ENCODE assay signal across 26 cellular contexts in genomic region chr5:154732212-154732611, GRCh38. TPM values are rescaled to one million over a fixed set of nuclear protein-coding genes. Genes with fewer than 3 reads are reported as not detected.
A peak's percentile ranks its signal among the peaks of the same experiment; 100 is the strongest.
DNase-seq lines count a peak whose midpoint lies in the region; ATAC-seq and TF ChIP-seq lines count a peak whose summit lies in the region.
"Had no signal": no experiment of that assay in that cellular context is flagged by ENCODE, and none has a peak within 500 bp of the region (broad histone marks: within the 10 kb centered on the region; RNA-seq: fewer than 3 reads in every experiment).

No MANE protein-coding gene starts in this region.

- DNase-seq in DMS 273 (lab: John Stamatoyannopoulos, UW; ENCODE audit: unreplicated experiment) (peak; percentile 18), DMS 273 treated with DMSO at 0.1 percent for 48 hours (lab: John Stamatoyannopoulos, UW) (no peak), RWPE2 (ENCODE audit: low spot score) (no peak), foreskin keratinocyte (no peak), prostate gland (ENCODE audit: low spot score) (no peak), NCI-H510A (lab: John Stamatoyannopoulos, UW) (no peak)
- DNase-seq: ACHN; BE2C; CD8-positive, alpha-beta memory T cell; DMS153; KG1; MG63; NCI-H1048; NCI-H1417 treated with DMSO at 0.1 percent for 48 hours; NCI-H187; NCI-H2171 treated with DMSO at 0.1 percent for 48 hours; NCI-H446; NCI-H526; NCI-H82; NK-92 treated with Interleukin-12 subunit alpha and Interleukin-12 subunit beta, amount 100 ng/mL, for 24 hours; SIG-M5; T-helper 2 cell had no signal

- no peaks in the 10 kb centered on the region for H3K27me3 ChIP-seq in RWPE2 (ENCODE audit: insufficient read depth, poor library complexity, severe bottlenecking)
- H3K27me3 ChIP-seq in foreskin keratinocyte, result no peaks in the 10 kb centered on the region
- H3K27me3 ChIP-seq in prostate gland (replicated peaks; ENCODE audit: insufficient read depth), result no peaks in the 10 kb centered on the region
- H3K27me3 ChIP-seq: BE2C, MG63 had no signal

- TF ChIP-seq CTCF in RWPE2 (IDR thresholded peaks at IDR 0.05; ENCODE audit: poor library complexity, severe bottlenecking) (no peak), foreskin keratinocyte (conservative IDR thresholded peaks at IDR 0.05) (no peak), prostate gland (IDR thresholded peaks at IDR 0.05) (no peak)

- no peak for TF ChIP-seq POLR2A in prostate gland (IDR thresholded peaks at IDR 0.05)

- H3K36me3 ChIP-seq in RWPE2 (ENCODE audit: low read depth) (no peaks in the 10 kb centered on the region), prostate gland (no peaks in the 10 kb centered on the region)
- H3K36me3 ChIP-seq: BE2C, MG63 had no signal

- WGBS in prostate gland, result 97% methylated on average over 1 of the region's 1 CpG

- H3K27ac ChIP-seq in RWPE2 (ENCODE audit: poor library complexity, severe bottlenecking), result no peak overlapping the region
- H3K27ac ChIP-seq in foreskin keratinocyte, result no peak overlapping the region
- no peak overlapping the region for H3K27ac ChIP-seq in prostate gland
- H3K27ac ChIP-seq: 22Rv1, SK-N-MC had no signal

- H3K4me1 ChIP-seq in RWPE2 (ENCODE audit: insufficient read depth, poor library complexity, severe bottlenecking), result no peaks in the 10 kb centered on the region
- no peaks in the 10 kb centered on the region for H3K4me1 ChIP-seq in foreskin keratinocyte
- no peaks in the 10 kb centered on the region for H3K4me1 ChIP-seq in prostate gland (replicated peaks)
- H3K4me1 ChIP-seq: BE2C had no signal

- peaks cover 4% of the 10 kb centered on the region for H3K9me3 ChIP-seq in RWPE2 (ENCODE audit: severe bottlenecking)
- no peaks in the 10 kb centered on the region for H3K9me3 ChIP-seq in prostate gland
- H3K9me3 ChIP-seq: BE2C had no signal

- H3K4me3 ChIP-seq in RWPE2 (ENCODE audit: severe bottlenecking), result no peak overlapping the region
- no peak overlapping the region for H3K4me3 ChIP-seq in prostate gland
- H3K4me3 ChIP-seq: MG63, SK-N-MC had no signal

- intact Hi-C loops in prostate gland (cut with DNase I), result no loop called here

- ATAC-seq in HG02938 (IDR thresholded peaks at IDR 0.05; ENCODE audit: unreplicated experiment) (peak; percentile 62), RWPE2 (ENCODE audit: low read depth) (peak; percentile 73; the same call in 2 of the 3 replicates), foreskin keratinocyte (peak; percentile 83), HG02852 (IDR thresholded peaks at IDR 0.05; ENCODE audit: unreplicated experiment) (no peak)

RNA-seq across cellular contexts. Expression of gene LARP1, which starts 23.0 kb away (rescaled TPM):
- total RNA-seq in foreskin keratinocyte (129 and 149 TPM in 2 replicates), prostate gland (100 to 1,000 TPM in 1 of 2 donors, 10 to 100 TPM in 1; 83.9 to 163 TPM)
- polyA plus RNA-seq in foreskin keratinocyte, result 27.7 and 35.9 TPM in 2 replicates
